In genomic region chr7:140145709-140146108, GRCh38 we compare ENCODE assay signal across 19 cellular contexts. TPM values are rescaled to one million over a fixed set of nuclear protein-coding genes. Genes with fewer than 3 reads are reported as not detected.
DNase-seq lines count a peak whose midpoint lies in the region; ATAC-seq and TF ChIP-seq lines count a peak whose summit lies in the region.
"Had no signal": no experiment of that assay in that cellular context is flagged by ENCODE, and none has a peak within 500 bp of the region (broad histone marks: within the 10 kb centered on the region; RNA-seq: fewer than 3 reads in every experiment).

No MANE protein-coding gene starts in this region.

- peaks cover 67% of the 10 kb centered on the region for H3K4me1 Mint-ChIP-seq in activated CD8-positive, alpha-beta T cell treated with anti-CD3 and anti-CD28 coated beads for 36 hours (ENCODE audit: low read depth)
- H3K4me1 Mint-ChIP-seq in activated CD8-positive, alpha-beta T cell treated with anti-CD3 and anti-CD28 coated beads, Interleukin-2, amount 10 ng/mL, durations not matched to agents 7 days and 5 days (ENCODE audit: low read depth) = no peaks in the 10 kb centered on the region
- H3K4me1 Mint-ChIP-seq in activated naive CD8-positive, alpha-beta T cell (ENCODE audit: low read depth) = peaks cover 70% of the 10 kb centered on the region
- H3K4me1 Mint-ChIP-seq in activated naive CD8-positive, alpha-beta T cell treated with anti-CD3 and anti-CD28 coated beads for 36 hours = peaks cover 56% of the 10 kb centered on the region
- peaks cover 42% of the 10 kb centered on the region for H3K4me1 Mint-ChIP-seq in activated T-helper 17 cell treated with anti-CD3 and anti-CD28 coated beads, Interleukin-2, amount 50 U/mL, for 72 hours

- H3K4me3 Mint-ChIP-seq in activated CD8-positive, alpha-beta T cell treated with anti-CD3 and anti-CD28 coated beads for 36 hours = no peak overlapping the region
- no peak overlapping the region for H3K4me3 Mint-ChIP-seq in activated CD8-positive, alpha-beta T cell treated with anti-CD3 and anti-CD28 coated beads, Interleukin-2, amount 10 ng/mL, durations not matched to agents 7 days and 5 days
- no peak overlapping the region for H3K4me3 Mint-ChIP-seq in activated naive CD8-positive, alpha-beta T cell
- no peak overlapping the region for H3K4me3 Mint-ChIP-seq in activated naive CD8-positive, alpha-beta T cell treated with anti-CD3 and anti-CD28 coated beads for 36 hours
- H3K4me3 Mint-ChIP-seq in activated T-helper 17 cell treated with anti-CD3 and anti-CD28 coated beads, Interleukin-2, amount 50 U/mL, for 72 hours = peak overlapping the region; percentile 26
- H3K4me3 Mint-ChIP-seq: CD4-positive, alpha-beta T cell; GM23338; HFFc6 had no signal

- CTCF ChIA-PET in activated CD8-positive, alpha-beta T cell treated with anti-CD3 and anti-CD28 coated beads for 36 hours (lab: Charles Lee) = no interaction called here
- CTCF ChIA-PET in activated CD8-positive, alpha-beta T cell treated with anti-CD3 and anti-CD28 coated beads, Interleukin-2, amount 10 ng/mL, durations not matched to agents 7 days and 5 days (lab: Charles Lee) = no interaction called here
- CTCF ChIA-PET in A673 (lab: Charles Lee) = no interaction called here

- no peaks in the 10 kb centered on the region for H3K27me3 Mint-ChIP-seq in activated CD8-positive, alpha-beta T cell treated with anti-CD3 and anti-CD28 coated beads for 36 hours
- H3K27me3 Mint-ChIP-seq in activated CD8-positive, alpha-beta T cell treated with anti-CD3 and anti-CD28 coated beads, Interleukin-2, amount 10 ng/mL, durations not matched to agents 7 days and 5 days (ENCODE audit: low read depth) = no peaks in the 10 kb centered on the region
- no peaks in the 10 kb centered on the region for H3K27me3 Mint-ChIP-seq in activated naive CD8-positive, alpha-beta T cell
- no peaks in the 10 kb centered on the region for H3K27me3 Mint-ChIP-seq in activated naive CD8-positive, alpha-beta T cell treated with anti-CD3 and anti-CD28 coated beads for 36 hours
- H3K27me3 Mint-ChIP-seq in activated T-helper 17 cell treated with anti-CD3 and anti-CD28 coated beads, Interleukin-2, amount 50 U/mL, for 72 hours = no peaks in the 10 kb centered on the region
- H3K27me3 Mint-ChIP-seq: CD4-positive, alpha-beta T cell had no signal

- intact Hi-C loops in activated CD8-positive, alpha-beta T cell treated with anti-CD3 and anti-CD28 coated beads for 36 hours (cut with micrococcal nuclease) = no loop called here
- intact Hi-C loops in A673 (cut with micrococcal nuclease; ENCODE audit: unreplicated experiment) = no loop called here

- no peak for DNase-seq in activated CD8-positive, alpha-beta T cell treated with anti-CD3 and anti-CD28 coated beads for 36 hours
- DNase-seq in activated CD8-positive, alpha-beta T cell treated with anti-CD3 and anti-CD28 coated beads, Interleukin-2, amount 10 ng/mL, durations not matched to agents 7 days and 5 days = no peak
- DNase-seq in activated naive CD8-positive, alpha-beta T cell treated with anti-CD3 and anti-CD28 coated beads for 36 hours = no peak
- DNase-seq in A673 (ENCODE audit: low spot score) (no peak), SW 1271 (lab: John Stamatoyannopoulos, UW) (no peak)
- DNase-seq: 8988T; BE2C; C1 segment of cervical spinal cord; Caco-2; CD4-positive, alpha-beta T cell; DMS79; GDM1; HCEC 1CT; HFFc6 had no signal

- peaks cover 34% of the 10 kb centered on the region for H3K36me3 Mint-ChIP-seq in activated CD8-positive, alpha-beta T cell treated with anti-CD3 and anti-CD28 coated beads for 36 hours (ENCODE audit: low read depth)
- peaks cover 8% of the 10 kb centered on the region for H3K36me3 Mint-ChIP-seq in activated CD8-positive, alpha-beta T cell treated with anti-CD3 and anti-CD28 coated beads, Interleukin-2, amount 10 ng/mL, durations not matched to agents 7 days and 5 days (ENCODE audit: low read depth)
- H3K36me3 Mint-ChIP-seq in activated naive CD8-positive, alpha-beta T cell = peaks cover 19% of the 10 kb centered on the region
- H3K36me3 Mint-ChIP-seq in activated naive CD8-positive, alpha-beta T cell treated with anti-CD3 and anti-CD28 coated beads for 36 hours = peaks cover 28% of the 10 kb centered on the region
- peaks cover 47% of the 10 kb centered on the region for H3K36me3 Mint-ChIP-seq in activated T-helper 17 cell treated with anti-CD3 and anti-CD28 coated beads, Interleukin-2, amount 50 U/mL, for 72 hours (ENCODE audit: low read depth)

- peaks cover 20% of the 10 kb centered on the region for H3K9me3 Mint-ChIP-seq in activated CD8-positive, alpha-beta T cell treated with anti-CD3 and anti-CD28 coated beads for 36 hours
- H3K9me3 Mint-ChIP-seq in activated CD8-positive, alpha-beta T cell treated with anti-CD3 and anti-CD28 coated beads, Interleukin-2, amount 10 ng/mL, durations not matched to agents 7 days and 5 days (ENCODE audit: insufficient read depth) = peaks cover 7% of the 10 kb centered on the region
- peaks cover 9% of the 10 kb centered on the region for H3K9me3 Mint-ChIP-seq in activated naive CD8-positive, alpha-beta T cell (ENCODE audit: low read depth)
- H3K9me3 Mint-ChIP-seq in activated naive CD8-positive, alpha-beta T cell treated with anti-CD3 and anti-CD28 coated beads for 36 hours = peaks cover 17% of the 10 kb centered on the region
- peaks cover 11% of the 10 kb centered on the region for H3K9me3 Mint-ChIP-seq in activated T-helper 17 cell treated with anti-CD3 and anti-CD28 coated beads, Interleukin-2, amount 50 U/mL, for 72 hours
- H3K9me3 Mint-ChIP-seq: CD4-positive, alpha-beta T cell; GM23338 had no signal

- H3K36me3 ChIP-seq in neutrophil (peaks cover 7% of the 10 kb centered on the region), A673 (ENCODE audit: insufficient read depth, low read length, poor library complexity, severe bottlenecking) (no peaks in the 10 kb centered on the region)
- H3K36me3 ChIP-seq: BE2C had no signal

- BruUV-seq in A673 (replicated peaks; lab: Mats Ljungman, UMichigan) = no TSS peak

- peak overlapping the region; percentile 33 for H3K27ac ChIP-seq in neutrophil
- no peak overlapping the region for H3K27ac ChIP-seq in A673 (ENCODE audit: low read depth, low read length, poor library complexity, severe bottlenecking)
- H3K27ac ChIP-seq: HL-60 had no signal

- H3K9me3 ChIP-seq in neutrophil (no peaks in the 10 kb centered on the region), A673 (ENCODE audit: low read depth, low read length, poor library complexity, severe bottlenecking) (no peaks in the 10 kb centered on the region)
- H3K9me3 ChIP-seq: BE2C, Caco-2 had no signal

- no peak for ATAC-seq in activated CD8-positive, alpha-beta T cell treated with anti-CD3 and anti-CD28 coated beads for 36 hours
- ATAC-seq in activated CD8-positive, alpha-beta T cell treated with anti-CD3 and anti-CD28 coated beads, Interleukin-2, amount 10 ng/mL, durations not matched to agents 7 days and 5 days = no peak
- no peak for ATAC-seq in activated T-helper 17 cell treated with anti-CD3 and anti-CD28 coated beads, Interleukin-2, amount 50 U/mL, for 72 hours (replicated peaks)
- ATAC-seq: GM23338 had no signal

- TF ChIP-seq CTCF in activated CD8-positive, alpha-beta T cell treated with anti-CD3 and anti-CD28 coated beads for 36 hours (IDR thresholded peaks at IDR 0.05) = no peak
- TF ChIP-seq CTCF in neutrophil (IDR thresholded peaks at IDR 0.05) (no peak), A673 (conservative IDR thresholded peaks at IDR 0.05; ENCODE audit: low read depth, low read length) (no peak)

- POLR2A ChIA-PET in activated CD8-positive, alpha-beta T cell treated with anti-CD3 and anti-CD28 coated beads for 36 hours (lab: Charles Lee) = interaction anchor here (0.9 kb wide), 1 partner anchor 162 kb away, joined by 3 read pairs; no protein-coding TSS in a partner anchor
- POLR2A ChIA-PET in activated CD8-positive, alpha-beta T cell treated with anti-CD3 and anti-CD28 coated beads, Interleukin-2, amount 10 ng/mL, durations not matched to agents 7 days and 5 days (lab: Charles Lee) = no interaction called here
- POLR2A ChIA-PET in A673 (lab: Charles Lee; ENCODE audit: low non-redundant PET) = no interaction called here

- H3K4me3 ChIP-seq in neutrophil (ENCODE audit: low read depth in 1 of 2, low read length in 1 of 2) (no peak overlapping the region), A673 (ENCODE audit: low read depth, low read length, poor library complexity, severe bottlenecking) (no peak overlapping the region)
- H3K4me3 ChIP-seq: GM23338 had no signal

- peak overlapping the region; percentile 7 for H3K27ac Mint-ChIP-seq in activated CD8-positive, alpha-beta T cell treated with anti-CD3 and anti-CD28 coated beads for 36 hours
- no peak overlapping the region for H3K27ac Mint-ChIP-seq in activated CD8-positive, alpha-beta T cell treated with anti-CD3 and anti-CD28 coated beads, Interleukin-2, amount 10 ng/mL, durations not matched to agents 7 days and 5 days
- H3K27ac Mint-ChIP-seq in activated naive CD8-positive, alpha-beta T cell = peak overlapping the region; percentile 58
- H3K27ac Mint-ChIP-seq in activated naive CD8-positive, alpha-beta T cell treated with anti-CD3 and anti-CD28 coated beads for 36 hours = no peak overlapping the region
- no peak overlapping the region for H3K27ac Mint-ChIP-seq in activated T-helper 17 cell treated with anti-CD3 and anti-CD28 coated beads, Interleukin-2, amount 50 U/mL, for 72 hours
- H3K27ac Mint-ChIP-seq: GM23338, HFFc6 had no signal

- H3K4me1 ChIP-seq in neutrophil (ENCODE audit: control insufficient read depth in 1 of 2, insufficient read depth in 1 of 2, low read depth in 1 of 2, low read length in 1 of 2) = no peaks in the 10 kb centered on the region
- H3K4me1 ChIP-seq in A673 (ENCODE audit: insufficient read depth, low read length, poor library complexity, severe bottlenecking) = no peaks in the 10 kb centered on the region
- H3K4me1 ChIP-seq: BE2C, Caco-2 had no signal

- H3K27me3 ChIP-seq in neutrophil = no peaks in the 10 kb centered on the region
- H3K27me3 ChIP-seq in A673 (replicated peaks; ENCODE audit: insufficient read depth, low read depth, low read length, poor library complexity) = no peaks in the 10 kb centered on the region
- H3K27me3 ChIP-seq: BE2C had no signal

RNA-seq across cellular contexts. Expression of gene KDM7A, which starts 31.1 kb away (rescaled TPM):
- total RNA-seq in activated CD8-positive, alpha-beta T cell treated with anti-CD3 and anti-CD28 coated beads for 36 hours = 10 to 100 TPM; 21.1 to 22.9 TPM
- total RNA-seq in activated CD8-positive, alpha-beta T cell treated with anti-CD3 and anti-CD28 coated beads, Interleukin-2, amount 10 ng/mL, durations not matched to agents 7 days and 5 days = 1 to 10 TPM; 3.9 to 4.1 TPM
- total RNA-seq in activated naive CD8-positive, alpha-beta T cell treated with anti-CD3 and anti-CD28 coated beads for 36 hours = 1 to 10 TPM; 7.5 to 7.9 TPM
- 10 to 100 TPM; 31.1 to 48.7 TPM for total RNA-seq in activated T-helper 17 cell treated with anti-CD3 and anti-CD28 coated beads, Interleukin-2, amount 50 U/mL, for 72 hours
- total RNA-seq in A673 (2021) = 9.6 and 11.7 TPM in 2 replicates

Comparison
In these comparisons a context has a peak if more than half of its experiments do, and no peak if none do; other contexts are left out.
1. H3K27ac Mint-ChIP-seq: peak in activated CD8-positive, alpha-beta T cell treated with anti-CD3 and anti-CD28 coated beads for 36 hours (single experiment) and activated naive CD8-positive, alpha-beta T cell (single experiment); none in activated CD8-positive, alpha-beta T cell treated with anti-CD3 and anti-CD28 coated beads, Interleukin-2, amount 10 ng/mL, durations not matched to agents 7 days and 5 days (single experiment), activated naive CD8-positive, alpha-beta T cell treated with anti-CD3 and anti-CD28 coated beads for 36 hours (single experiment) and activated T-helper 17 cell treated with anti-CD3 and anti-CD28 coated beads, Interleukin-2, amount 50 U/mL, for 72 hours (single experiment).